Comparison of ENCODE assay signal across 8 cellular contexts in the genomic region with DNA sequence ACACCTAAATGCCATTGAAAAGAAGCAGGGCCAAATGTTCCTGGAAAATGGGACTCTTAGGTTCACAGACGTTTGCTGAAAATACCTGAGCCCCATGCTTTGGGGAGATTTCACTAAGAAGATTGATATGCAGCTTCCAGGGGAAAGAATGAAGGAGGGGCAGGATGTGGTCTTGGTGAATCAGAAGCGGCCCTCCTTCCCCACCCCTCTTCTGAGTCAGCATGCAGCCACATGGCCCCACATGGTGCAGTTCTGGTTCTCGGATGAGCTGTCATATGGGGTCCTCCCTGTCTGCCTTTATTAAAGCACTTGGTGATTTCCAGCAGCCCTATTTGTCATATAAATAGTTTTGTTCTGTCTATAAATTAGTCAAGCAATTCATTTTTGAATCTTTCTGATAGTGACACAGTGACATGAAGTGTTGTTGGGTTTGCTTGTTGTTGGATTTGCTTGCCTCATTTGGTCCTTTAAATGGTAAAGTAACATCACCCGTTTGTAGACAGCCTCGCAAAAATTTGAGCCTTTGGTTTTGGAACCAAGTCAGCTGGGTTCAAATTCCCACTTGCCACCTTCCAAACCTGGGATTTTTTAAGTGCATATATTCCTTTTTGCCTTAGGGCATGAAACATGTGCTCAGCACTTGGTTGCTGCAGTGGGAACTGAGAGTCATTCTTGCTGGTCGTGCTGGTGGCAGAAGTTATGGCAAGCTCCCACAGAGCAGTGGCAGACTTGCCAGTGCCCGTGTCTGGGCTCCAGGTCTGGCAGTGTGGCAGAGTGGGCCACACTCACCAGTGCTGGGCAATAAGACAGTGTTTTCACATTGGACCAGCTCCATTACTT.
DNase-seq lines count a peak whose midpoint lies in the region; ATAC-seq and TF ChIP-seq lines count a peak whose summit lies in the region.

No MANE protein-coding gene starts in this region.

- peaks cover 3% of the 10 kb centered on the region for H3K79me2 ChIP-seq in DND-41 (ENCODE audit: insufficient read depth, low read length)

- H3K27ac ChIP-seq in DND-41 (ENCODE audit: low read length) (peak overlapping the region; percentile 47; the same call in 1 of the 2 replicates), gastroesophageal sphincter (no peak overlapping the region)

- H3K4me1 ChIP-seq in DND-41 (ENCODE audit: insufficient read depth, low read length) (peaks cover 23% of the 10 kb centered on the region), gastroesophageal sphincter (no peaks in the 10 kb centered on the region)

- DNase-seq in DND-41: peak; percentile 90
- DNase-seq in KBM-7: peak; percentile 40
- peak; percentile 59 to 91 for DNase-seq in activated CD4-positive, alpha-beta T cell treated with anti-CD3 and anti-CD28 coated beads, Interleukin-2, amount 50 U/mL, for 24 hours (ENCODE audit: low read depth in 1 of 2, low spot score in 1 of 2)
- DNase-seq in epithelial cell of proximal tubule (ENCODE audit: low read depth): peak; percentile 88
- DNase-seq in stimulated activated CD4-positive, alpha-beta T cell treated with anti-CD3 and anti-CD28 coated beads, Interleukin-4, amount 100 ng/mL, for 24 hours: peak; percentile 93
- DNase-seq in NCI-H187 treated with DMSO at 0.1 percent for 48 hours (lab: John Stamatoyannopoulos, UW): no peak

- peak overlapping the region; percentile 66; the same call in 1 of the 2 replicates for H2AFZ ChIP-seq in DND-41 (ENCODE audit: low read depth, low read length)

- H3K9me3 ChIP-seq in DND-41 (ENCODE audit: insufficient read depth, low read length, severe bottlenecking): no peaks in the 10 kb centered on the region
- H3K9me3 ChIP-seq in gastroesophageal sphincter: no peaks in the 10 kb centered on the region

- TF ChIP-seq EP300 in gastroesophageal sphincter (IDR thresholded peaks at IDR 0.05): no peak

- in situ Hi-C loops in KBM-7 (cut with MboI; ENCODE audit: low pct_unique_long_range_greater_than_20kb, low sequenced_read_pairs): no loop called here

- no peaks in the 10 kb centered on the region for H4K20me1 ChIP-seq in DND-41 (ENCODE audit: insufficient read depth, low read length)

- ATAC-seq in DND-41 (ENCODE audit: insufficient read depth, low read depth) (peak; percentile 100), GM21717 (IDR thresholded peaks at IDR 0.05; ENCODE audit: unreplicated experiment) (peak; percentile 98), gastroesophageal sphincter (no peak)

- H3K4me3 ChIP-seq in DND-41 (ENCODE audit: low read depth in 1 of 2, low read length in 2 of 2): no peak overlapping the region
- H3K4me3 ChIP-seq in epithelial cell of proximal tubule (ENCODE audit: low read depth, low read length): no peak overlapping the region
- no peak overlapping the region for H3K4me3 ChIP-seq in gastroesophageal sphincter

- no peak overlapping the region; the same call in 1 of the 2 replicates for H3K9ac ChIP-seq in DND-41 (ENCODE audit: low read depth, low read length)

- H3K4me2 ChIP-seq in DND-41 (ENCODE audit: insufficient read depth, low read length): peak overlapping the region; percentile 53

- H3K27me3 ChIP-seq in DND-41 (ENCODE audit: insufficient read depth, low read length, poor library complexity) (no peaks in the 10 kb centered on the region), gastroesophageal sphincter (no peaks in the 10 kb centered on the region)

- H3K36me3 ChIP-seq in DND-41 (ENCODE audit: insufficient read depth, low read length) (no peaks in the 10 kb centered on the region), gastroesophageal sphincter (no peaks in the 10 kb centered on the region)

- TF ChIP-seq POLR2A in gastroesophageal sphincter (IDR thresholded peaks at IDR 0.05): no peak

- 60 to 64% methylated on average over 5 to 7 of the region's 7 CpGs for WGBS in gastroesophageal sphincter (ENCODE audit: low coverage in 1 of 2), 2 donors

- TF ChIP-seq CTCF in DND-41 (IDR thresholded peaks at IDR 0.05; ENCODE audit: borderline replicate concordance, extremely low read depth, low read length, poor library complexity, severe bottlenecking) (no peak), epithelial cell of proximal tubule (conservative IDR thresholded peaks at IDR 0.05; ENCODE audit: low read depth, low read length) (no peak), gastroesophageal sphincter (IDR thresholded peaks at IDR 0.05) (no peak)
